9 cellular contexts compared by ENCODE assay signal in genomic region chr19:14383556-14383897, GRCh38. TPM values are rescaled to one million over a fixed set of nuclear protein-coding genes. Genes with fewer than 3 reads are reported as not detected.
DNase-seq lines count a peak whose midpoint lies in the region; ATAC-seq, FAIRE-seq and TF ChIP-seq lines count a peak whose summit lies in the region.
"Had no signal": no experiment of that assay in that cellular context is flagged by ENCODE, and none has a peak within 500 bp of the region (broad histone marks: within the 10 kb centered on the region; RNA-seq: fewer than 3 reads in every experiment).

No MANE protein-coding gene starts in this region.

- H3K23me2 ChIP-seq in H9 (ENCODE audit: insufficient read length, low read depth, low read length, poor library complexity, severe bottlenecking) = no peaks in the 10 kb centered on the region

- no peak for TF ChIP-seq POLR2A in body of pancreas (IDR thresholded peaks at IDR 0.05)

- H3K27ac ChIP-seq in BLaER1 (peak overlapping the region; percentile 85), body of pancreas (peak overlapping the region in 3 of 4 donors; percentile 7 to 39 (median 32)), H9 (ENCODE audit: insufficient read length, low read depth, low read length) (no peak overlapping the region)
- H3K27ac ChIP-seq in naive thymus-derived CD4-positive, alpha-beta T cell (ENCODE audit: low read depth, low read length) = peak overlapping the region; percentile 98

- H3K4me3 Mint-ChIP-seq in naive thymus-derived CD4-positive, alpha-beta T cell = peak overlapping the region; percentile 89 to 100 (median 94)
- no peak overlapping the region for H3K4me3 Mint-ChIP-seq in H9

- no peak overlapping the region for H2BK120ac ChIP-seq in H9 (ENCODE audit: low read depth, low read length, poor library complexity, severe bottlenecking)

- H4K5ac ChIP-seq in H9 (ENCODE audit: insufficient read length, low read depth, low read length) = no peak overlapping the region

- no peak for FAIRE-seq in urothelium cell line (lab: Jason Lieb, UNC)

- CTCF ChIA-PET in naive thymus-derived CD4-positive, alpha-beta T cell (lab: Charles Lee) = interaction anchor here (0.6 to 8.5 kb wide), 5 partner anchors 18 to 106 kb away, joined by 3 to 82 read pairs (median 5); no protein-coding TSS in a partner anchor

- no peaks in the 10 kb centered on the region for H3K27me3 ChIP-seq in BLaER1
- no peaks in the 10 kb centered on the region for H3K27me3 ChIP-seq in body of pancreas
- H3K27me3 ChIP-seq in naive thymus-derived CD4-positive, alpha-beta T cell (ENCODE audit: control insufficient read depth in 2 of 2, insufficient read depth in 2 of 2, low read length in 2 of 2) = no peaks in the 10 kb centered on the region
- H3K27me3 ChIP-seq in H9 (ENCODE audit: insufficient read depth, low read length) = no peaks in the 10 kb centered on the region

- H3K4me2 ChIP-seq in BLaER1 (peak overlapping the region; percentile 86), H9 (ENCODE audit: insufficient read depth, insufficient read length, low read length) (no peak overlapping the region)

- POLR2A ChIA-PET in naive thymus-derived CD4-positive, alpha-beta T cell (lab: Charles Lee) = interaction anchor here (0.7 to 16.4 kb wide), 8 partner anchors 10 to 137 kb away, joined by 3 to 433 read pairs (median 4); no protein-coding TSS in a partner anchor

- H3K36me3 ChIP-seq in BLaER1 (0 out of 2 replicates have a peak, but pooled peaks cover 4% of the 10 kb centered on the region), body of pancreas (replicated peaks in 1 of 2; ENCODE audit: insufficient read depth in 1 of 2, low read depth in 2 of 2) (no peaks in the 10 kb centered on the region)
- peaks cover 0 to 11% (median 0%) of the 10 kb centered on the region in 3 experiments for H3K36me3 ChIP-seq in naive thymus-derived CD4-positive, alpha-beta T cell (ENCODE audit: control insufficient read depth in 2 of 3, insufficient read depth in 3 of 3, low read length in 3 of 3)

- no peak overlapping the region for H3K18ac ChIP-seq in H9 (ENCODE audit: insufficient read length, low read depth, low read length)

- H3K14ac ChIP-seq in H9 (ENCODE audit: insufficient read depth, low read length) = no peak overlapping the region

- no peak overlapping the region for H3K56ac ChIP-seq in H9 (ENCODE audit: insufficient read length, low read depth, low read length)

- H3K4me1 Mint-ChIP-seq in naive thymus-derived CD4-positive, alpha-beta T cell = peaks cover 36 to 47% (median 43%) of the 10 kb centered on the region in 7 donors
- H3K4me1 Mint-ChIP-seq in H9 = peaks cover 6 to 25% of the 10 kb centered on the region in 2 experiments

- H3K4ac ChIP-seq in H9 (ENCODE audit: low read depth, low read length) = no peak overlapping the region

- H2BK5ac ChIP-seq in H9 (ENCODE audit: insufficient read length, low read length) = no peak overlapping the region

- no peak overlapping the region for H3K23ac ChIP-seq in H9 (ENCODE audit: insufficient read length, low read depth, low read length)

- H3K27me3 Mint-ChIP-seq in naive thymus-derived CD4-positive, alpha-beta T cell = peaks cover 0 to 3% (median 0%) of the 10 kb centered on the region in 5 donors
- peaks cover under 1% of the 10 kb centered on the region for H3K27me3 Mint-ChIP-seq in H9 (ENCODE audit: low read depth)

- H2AK5ac ChIP-seq in H9 (ENCODE audit: insufficient read length, low read length) = no peak overlapping the region

- H3T11ph ChIP-seq in H9 (ENCODE audit: low read length) = no peak overlapping the region

- no peak for TF ChIP-seq CTCF in body of pancreas (IDR thresholded peaks at IDR 0.05)
- TF ChIP-seq CTCF in H9 (conservative IDR thresholded peaks at IDR 0.05) = no peak

- ATAC-seq in body of pancreas = no peak
- ATAC-seq in naive thymus-derived CD4-positive, alpha-beta T cell = no peak

- no peaks in the 10 kb centered on the region for H3K79me2 ChIP-seq in H9 (ENCODE audit: insufficient read depth, low read length)

- H3K9me3 ChIP-seq in BLaER1 (no peaks in the 10 kb centered on the region), body of pancreas (no peaks in the 10 kb centered on the region), H9 (ENCODE audit: control insufficient read depth, low read depth, low read length) (no peaks in the 10 kb centered on the region)
- H3K9me3 ChIP-seq in naive thymus-derived CD4-positive, alpha-beta T cell (ENCODE audit: control insufficient read depth in 2 of 3, low read length in 3 of 3) = no peaks in the 10 kb centered on the region

- H3K36me3 Mint-ChIP-seq in naive thymus-derived CD4-positive, alpha-beta T cell = peaks cover 0 to 23% (median 5%) of the 10 kb centered on the region in 5 donors
- H3K36me3 Mint-ChIP-seq in H9 (ENCODE audit: insufficient read depth in 1 of 3, low read depth in 3 of 3) = no peaks in the 10 kb centered on the region

- intact Hi-C loops in body of pancreas (cut with DNase I) = no loop called here
- intact Hi-C loops in naive thymus-derived CD4-positive, alpha-beta T cell (cut with micrococcal nuclease) = loop anchor here (5.0 kb wide), 1 partner anchor 536 kb away; no protein-coding TSS in a partner anchor

- no peak overlapping the region for H2BK12ac ChIP-seq in H9 (ENCODE audit: insufficient read length, low read depth, low read length)

- no peak overlapping the region for H2BK20ac ChIP-seq in H9 (ENCODE audit: low read depth, low read length, poor library complexity, severe bottlenecking)

- 24 to 65% methylated on average over 2 to 3 of the region's 3 CpGs for WGBS in body of pancreas, 2 donors
- no CpG with 5 or more reads among the region's 3 CpGs for WGBS in H9 (ENCODE audit: extremely low coverage, insufficient read length, low lambda C conversion rate)

- DNase-seq in HT-29 (ENCODE audit: low spot score) (peak; percentile 14), body of pancreas (no peak), putamen (ENCODE audit: low spot score) (no peak), H9 (no peak), urothelium cell line (ENCODE audit: low spot score) (no peak), NCI-H146 treated with DMSO at 0.1 percent for 48 hours (lab: John Stamatoyannopoulos, UW; ENCODE audit: unreplicated experiment) (no peak)
- DNase-seq in naive thymus-derived CD4-positive, alpha-beta T cell = no peak
- DNase-seq: activated CD8-positive, alpha-beta memory T cell treated with anti-CD3 and anti-CD28 coated beads, Interleukin-2, amount 50 U/mL, for 48 hours had no signal

- peaks cover 88% of the 10 kb centered on the region for H3K4me1 ChIP-seq in BLaER1
- H3K4me1 ChIP-seq in body of pancreas = peaks cover 36% of the 10 kb centered on the region
- H3K4me1 ChIP-seq in naive thymus-derived CD4-positive, alpha-beta T cell (ENCODE audit: control insufficient read depth in 2 of 2, insufficient read depth in 2 of 2, low read length in 2 of 2) = peaks cover 24 to 28% of the 10 kb centered on the region in 2 donors
- H3K4me1 ChIP-seq in H9 (ENCODE audit: insufficient read depth, low read length) = 0 out of 2 replicates have a peak, but pooled peaks cover 2% of the 10 kb centered on the region

- H3K27ac Mint-ChIP-seq in naive thymus-derived CD4-positive, alpha-beta T cell = peak overlapping the region; percentile 96 to 99 (median 97)
- H3K27ac Mint-ChIP-seq in H9 = no peak overlapping the region; a peak in 2 of 7 replicates

- H4K91ac ChIP-seq in H9 (ENCODE audit: insufficient read length, low read depth, low read length) = no peak overlapping the region

- H3K9ac ChIP-seq in BLaER1 = peak overlapping the region; percentile 26; the same call in 1 of the 2 replicates
- no peak overlapping the region for H3K9ac ChIP-seq in H9 (ENCODE audit: extremely low read depth, insufficient read length, low read length)

- H3K4me3 ChIP-seq in BLaER1 (peak overlapping the region; percentile 59), body of pancreas (no peak overlapping the region)
- peak overlapping the region; percentile 95 for H3K4me3 ChIP-seq in naive thymus-derived CD4-positive, alpha-beta T cell (ENCODE audit: low read length)

- H4K20me1 ChIP-seq in BLaER1 (no peaks in the 10 kb centered on the region), H9 (ENCODE audit: control insufficient read depth, insufficient read depth, insufficient read length) (no peaks in the 10 kb centered on the region)

- no peaks in the 10 kb centered on the region for H3K79me1 ChIP-seq in H9 (ENCODE audit: insufficient read depth, low read depth, low read length, poor library complexity, severe bottlenecking)

- no peak overlapping the region for H2AFZ ChIP-seq in H9 (ENCODE audit: low read length)

- H4K8ac ChIP-seq in H9 (replicated peaks; ENCODE audit: insufficient read length, low read depth, low read length) = no peak overlapping the region

- peaks cover 0 to 5% (median 0%) of the 10 kb centered on the region in 11 donors for H3K9me3 Mint-ChIP-seq in naive thymus-derived CD4-positive, alpha-beta T cell
- H3K9me3 Mint-ChIP-seq in H9 = no peaks in the 10 kb centered on the region

- H2BK15ac ChIP-seq in H9 (ENCODE audit: low read depth, low read length) = no peak overlapping the region

RNA-seq across cellular contexts. Expression of gene ADGRE5, which starts 2.3 kb away (rescaled TPM):
- total RNA-seq in HT-29 (2014; rRNA removed; shearing (Covaris generic)) = 41.4 and 62.8 TPM in 2 replicates
- 10 to 100 TPM; 11.5 to 24.6 TPM for total RNA-seq in body of pancreas
- total RNA-seq in naive thymus-derived CD4-positive, alpha-beta T cell = 1,000 to 10,000 TPM in 1 of 5 experiments, 100 to 1,000 TPM in 4; 128 to 1,529 (median 215) TPM
- polyA plus RNA-seq in naive thymus-derived CD4-positive, alpha-beta T cell = 100 to 1,000 TPM; 122 to 214 TPM
- 0.96 and 0.97 TPM in 2 replicates for total RNA-seq in H9 (2021)

RNA-seq across cellular contexts. Expression of gene DDX39A, which starts 35.6 kb away (rescaled TPM):
- total RNA-seq in HT-29 (2014; rRNA removed; shearing (Covaris generic)) = 185 and 196 TPM in 2 replicates
- total RNA-seq in body of pancreas (10 to 100 TPM; 32.4 to 86.7 TPM), H9 (2021) (137 and 145 TPM in 2 replicates)
- total RNA-seq in naive thymus-derived CD4-positive, alpha-beta T cell = 100 to 1,000 TPM; 135 to 288 (median 215) TPM
- polyA plus RNA-seq in naive thymus-derived CD4-positive, alpha-beta T cell = 100 to 1,000 TPM in 1 of 2 donors, 10 to 100 TPM in 1; 98.6 to 134 TPM

RNA-seq across cellular contexts. Expression of gene PKN1, which starts 49.6 kb away (rescaled TPM):
- total RNA-seq in HT-29 (2014; rRNA removed; shearing (Covaris generic)) = 59.9 and 66.9 TPM in 2 replicates
- total RNA-seq in body of pancreas (10 to 100 TPM; 82.5 to 83.4 TPM), H9 (2021) (149 and 159 TPM in 2 replicates)
- total RNA-seq in naive thymus-derived CD4-positive, alpha-beta T cell = 100 to 1,000 TPM; 194 to 211 (median 206) TPM
- 10 to 100 TPM; 47.2 to 88.2 TPM for polyA plus RNA-seq in naive thymus-derived CD4-positive, alpha-beta T cell

Comparison
In these comparisons a context has a peak if more than half of its experiments do, and no peak if none do; other contexts are left out.
1. H3K4me3 ChIP-seq: peak in BLaER1 (single experiment) and naive thymus-derived CD4-positive, alpha-beta T cell (single experiment); none in body of pancreas (0 of 2).
2. H3K27ac Mint-ChIP-seq: peak in naive thymus-derived CD4-positive, alpha-beta T cell (9 of 9); none in H9 (0 of 3).
3. H3K4me3 Mint-ChIP-seq: peak in naive thymus-derived CD4-positive, alpha-beta T cell (10 of 10); none in H9 (0 of 2).